Comparison of ENCODE assay signal across 10 cellular contexts in genomic region chr6:42047220-42047590, GRCh38. TPM values are rescaled to one million over a fixed set of nuclear protein-coding genes. Genes with fewer than 3 reads are reported as not detected.
DNase-seq lines count a peak whose midpoint lies in the region; ATAC-seq, FAIRE-seq and TF ChIP-seq lines count a peak whose summit lies in the region.
"Had no signal": no experiment of that assay in that cellular context is flagged by ENCODE, and none has a peak within 500 bp of the region (broad histone marks: within the 10 kb centered on the region; RNA-seq: fewer than 3 reads in every experiment).

No MANE protein-coding gene starts in this region.

- no peak overlapping the region for H3K4me3 ChIP-seq in IMR-90 (ENCODE audit: insufficient read depth, low read depth, low read length)
- H3K4me3 ChIP-seq in keratinocyte (ENCODE audit: control insufficient read depth in 2 of 3, extremely low read depth in 1 of 3, insufficient read depth in 2 of 3, low read depth in 1 of 3, low read length in 3 of 3), result peak overlapping the region in 2 of 3 experiments; percentile 67 to 76

- no peaks in the 10 kb centered on the region for H3K27me3 Mint-ChIP-seq in activated T-helper 2 cell treated with anti-CD3 and anti-CD28 coated beads, Interferon-gamma antibody, Interleukin-2, Interleukin-4, amounts not matched to agents 10 μg/mL and 5 μg/mL and 100 μg/mL, durations not matched to agents 14 hours and 24 hours and 36 hours (ENCODE audit: low read depth)

- FAIRE-seq in keratinocyte (lab: Jason Lieb, UNC), result no peak

- TF ChIP-seq POLR2A in IMR-90 (IDR thresholded peaks at IDR 0.05; ENCODE audit: low read depth, low read length), result no peak

- H3K79me1 ChIP-seq in IMR-90 (ENCODE audit: low read depth in 1 of 2, low read length in 2 of 2), result peaks cover 4 to 12% of the 10 kb centered on the region in 2 experiments

- POLR2A ChIA-PET in IMR-90 (lab: Charles Lee; ENCODE audit: unreplicated experiment), result no interaction called here

- no peak overlapping the region for H2BK5ac ChIP-seq in IMR-90 (ENCODE audit: low read depth, low read length, poor library complexity, severe bottlenecking)

- H2AK9ac ChIP-seq in IMR-90 (replicated peaks; ENCODE audit: low read depth, low read length, poor library complexity), result no peak overlapping the region

- peaks cover 67% of the 10 kb centered on the region for H3K4me1 Mint-ChIP-seq in activated T-helper 2 cell treated with anti-CD3 and anti-CD28 coated beads, Interferon-gamma antibody, Interleukin-2, Interleukin-4, amounts not matched to agents 10 μg/mL and 5 μg/mL and 100 μg/mL, durations not matched to agents 14 hours and 24 hours and 36 hours (ENCODE audit: low read depth)
- H3K4me1 Mint-ChIP-seq in stimulated activated effector memory CD8-positive, alpha-beta T cell treated with anti-CD3 and anti-CD28 coated beads, Interleukin-12 subunit alpha, Interleukin-12 subunit beta, amount 100 ng/mL, for 72 hours, result peaks cover 85% of the 10 kb centered on the region

- TF ChIP-seq RAD21 in IMR-90 (IDR thresholded peaks at IDR 0.05; ENCODE audit: low read length), result no peak

- CTCF ChIA-PET in IMR-90 (lab: Yijun Ruan, JAX), result interaction anchor here (1.7 kb wide), 1 partner anchor 261 kb away, joined by 5 read pairs; no protein-coding TSS in a partner anchor

- no CpG with 5 or more reads among the region's 4 CpGs for WGBS in IMR-90 (ENCODE audit: extremely low coverage in 2 of 2, insufficient read length in 1 of 2), 2 experiments

- H3K4me3 Mint-ChIP-seq in activated T-helper 2 cell treated with anti-CD3 and anti-CD28 coated beads, Interferon-gamma antibody, Interleukin-2, Interleukin-4, amounts not matched to agents 10 μg/mL and 5 μg/mL and 100 μg/mL, durations not matched to agents 14 hours and 24 hours and 36 hours (ENCODE audit: low read depth), result peak overlapping the region; percentile 40
- H3K4me3 Mint-ChIP-seq in stimulated activated effector memory CD8-positive, alpha-beta T cell treated with anti-CD3 and anti-CD28 coated beads, Interleukin-12 subunit alpha, Interleukin-12 subunit beta, amount 100 ng/mL, for 72 hours, result peak overlapping the region; percentile 91

- peaks cover 15% of the 10 kb centered on the region for H3K36me3 Mint-ChIP-seq in activated T-helper 2 cell treated with anti-CD3 and anti-CD28 coated beads, Interferon-gamma antibody, Interleukin-2, Interleukin-4, amounts not matched to agents 10 μg/mL and 5 μg/mL and 100 μg/mL, durations not matched to agents 14 hours and 24 hours and 36 hours (ENCODE audit: low read depth)
- H3K36me3 Mint-ChIP-seq in stimulated activated effector memory CD8-positive, alpha-beta T cell treated with anti-CD3 and anti-CD28 coated beads, Interleukin-12 subunit alpha, Interleukin-12 subunit beta, amount 100 ng/mL, for 72 hours, result peaks cover 34% of the 10 kb centered on the region

- H4K8ac ChIP-seq in IMR-90 (ENCODE audit: low read depth in 2 of 2, low read length in 2 of 2), result no peak overlapping the region

- H2AFZ ChIP-seq in IMR-90 (replicated peaks; ENCODE audit: low read length, poor library complexity) (no peak overlapping the region), keratinocyte (ENCODE audit: control insufficient read depth, low read length) (no peak overlapping the region)

- H2BK15ac ChIP-seq in IMR-90 (ENCODE audit: low read depth, low read length), result no peak overlapping the region; the same call in 2 of the 3 replicates

- DNase-seq in IMR-90 (no peak), keratinocyte (ENCODE audit: low read depth, low spot score) (no peak), hypothalamus (lab: John Stamatoyannopoulos, UW) (no peak), SK-N-DZ (ENCODE audit: low spot score) (no peak)
- DNase-seq in activated T-helper 2 cell treated with anti-CD3 and anti-CD28 coated beads, Interferon-gamma antibody, Interleukin-2, Interleukin-4, amounts not matched to agents 10 μg/mL and 5 μg/mL and 100 μg/mL, durations not matched to agents 14 hours and 24 hours and 36 hours (ENCODE audit: low spot score), result no peak
- DNase-seq in stimulated activated effector memory CD8-positive, alpha-beta T cell treated with anti-CD3 and anti-CD28 coated beads, Interleukin-12 subunit alpha, Interleukin-12 subunit beta, amount 100 ng/mL, for 72 hours (ENCODE audit: low spot score in 2 of 2), result no peak
- DNase-seq in stimulated activated CD4-positive, alpha-beta T cell treated with anti-CD3 and anti-CD28 coated beads, Interleukin-4, amount 100 ng/mL, for 24 hours, result no peak
- DNase-seq: stimulated activated CD4-positive, alpha-beta T cell treated with anti-CD3 and anti-CD28 coated beads, Interleukin-2, amount 100 ng/mL, for 24 hours had no signal

- no peak overlapping the region for H3K18ac ChIP-seq in IMR-90 (ENCODE audit: low read depth, low read length)

- intact Hi-C loops in IMR-90 (cut with micrococcal nuclease), result loop anchor here (10.0 kb wide), 1 partner anchor 682 kb away; no protein-coding TSS in a partner anchor
- intact Hi-C loops in activated T-helper 2 cell treated with anti-CD3 and anti-CD28 coated beads, Interferon-gamma antibody, Interleukin-2, Interleukin-4, amounts not matched to agents 10 μg/mL and 5 μg/mL and 100 μg/mL, durations not matched to agents 14 hours and 24 hours and 36 hours (cut with micrococcal nuclease), result no loop called here

- peak overlapping the region; percentile 2 for H3K27ac Mint-ChIP-seq in activated T-helper 2 cell treated with anti-CD3 and anti-CD28 coated beads, Interferon-gamma antibody, Interleukin-2, Interleukin-4, amounts not matched to agents 10 μg/mL and 5 μg/mL and 100 μg/mL, durations not matched to agents 14 hours and 24 hours and 36 hours
- peak overlapping the region; percentile 96 for H3K27ac Mint-ChIP-seq in stimulated activated effector memory CD8-positive, alpha-beta T cell treated with anti-CD3 and anti-CD28 coated beads, Interleukin-12 subunit alpha, Interleukin-12 subunit beta, amount 100 ng/mL, for 72 hours

- H3K14ac ChIP-seq in IMR-90 (replicated peaks; ENCODE audit: low read depth, low read length), result no peak overlapping the region

- H3K4me2 ChIP-seq in IMR-90 (ENCODE audit: low read depth, low read length), result no peak overlapping the region
- H3K4me2 ChIP-seq in keratinocyte (ENCODE audit: control insufficient read depth, extremely low read depth, insufficient read depth, low read depth, low read length), result peak overlapping the region; percentile 64
- H3K4me2 ChIP-seq: KMS-11 had no signal

- H3K36me3 ChIP-seq in IMR-90 (ENCODE audit: control insufficient read depth, insufficient read depth, low read length) (no peaks in the 10 kb centered on the region), keratinocyte (ENCODE audit: control insufficient read depth in 2 of 2, extremely low read depth in 1 of 2, insufficient read depth in 2 of 2, low read length in 2 of 2) (peaks cover 0 to 2% of the 10 kb centered on the region in 2 experiments)

- no peak overlapping the region for H3K56ac ChIP-seq in IMR-90 (ENCODE audit: extremely low read depth, insufficient read depth, low read length)

- H3K9ac ChIP-seq in IMR-90 (ENCODE audit: low read depth, low read length), result no peak overlapping the region
- no peak overlapping the region for H3K9ac ChIP-seq in keratinocyte (ENCODE audit: control insufficient read depth, extremely low read depth, insufficient read depth, low read length)
- H3K9ac ChIP-seq: KMS-11 had no signal

- no peaks in the 10 kb centered on the region for H3K9me3 ChIP-seq in IMR-90 (ENCODE audit: control insufficient read depth, insufficient read depth, low read length)
- no peaks in the 10 kb centered on the region for H3K9me3 ChIP-seq in keratinocyte (ENCODE audit: control insufficient read depth, low read depth, low read length)

- no peak overlapping the region for H4K91ac ChIP-seq in IMR-90 (ENCODE audit: insufficient read depth, low read depth, low read length)

- no peak overlapping the region for H4K5ac ChIP-seq in IMR-90 (ENCODE audit: low read depth, low read length)

- dilution Hi-C loops in IMR-90 (cut with HindIII; ENCODE audit: low sequenced_read_pairs, unreplicated experiment) (loop anchor here (10.0 kb wide), 1 partner anchor 122 kb away; the partner anchor contains the start of genes BYSL and MED20), keratinocyte (cut with MboI; ENCODE audit: extremely low pct_ligation_motif_present, low sequenced_read_pairs) (no loop called here)

- BruUV-seq in IMR-90 (replicated peaks; lab: Mats Ljungman, UMichigan), result no TSS peak

- in situ Hi-C loops in IMR-90 (cut with MboI; ENCODE audit: low sequenced_read_pairs), result loop anchor here (5.0 kb wide), 1 partner anchor 265 kb away; the partner anchor contains the start of gene PRICKLE4

- H4K20me1 ChIP-seq in IMR-90 (ENCODE audit: insufficient read depth, low read length), result no peaks in the 10 kb centered on the region
- H4K20me1 ChIP-seq in keratinocyte (ENCODE audit: control insufficient read depth, extremely low read depth, insufficient read depth, low read length), result no peaks in the 10 kb centered on the region

- no peak overlapping the region for H3K27ac ChIP-seq in IMR-90 (ENCODE audit: insufficient read depth, low read length)
- peak overlapping the region; percentile 82 for H3K27ac ChIP-seq in keratinocyte (ENCODE audit: control insufficient read depth, insufficient read depth, low read length)
- H3K27ac ChIP-seq: KMS-11 had no signal

- TF ChIP-seq CTCF in IMR-90 (conservative IDR thresholded peaks at IDR 0.05; ENCODE audit: low read depth, low read length) (no peak), keratinocyte (optimal IDR thresholded peaks at IDR 0.05 in 1 of 3, IDR thresholded peaks at IDR 0.05 in 1 of 3, conservative IDR thresholded peaks at IDR 0.05 in 1 of 3; ENCODE audit: extremely low read depth in 1 of 3, insufficient read depth in 2 of 3, low read length in 3 of 3) (no peak)

- H3K4me1 ChIP-seq in IMR-90 (ENCODE audit: control insufficient read depth, insufficient read depth, low read length), result peaks cover 21% of the 10 kb centered on the region
- H3K4me1 ChIP-seq in keratinocyte (ENCODE audit: control insufficient read depth, extremely low read depth, insufficient read depth, low read length), result peaks cover 46% of the 10 kb centered on the region

- H3K27me3 ChIP-seq in IMR-90 (ENCODE audit: control insufficient read depth, insufficient read depth, low read length) (no peaks in the 10 kb centered on the region; the same call in 1 of the 2 replicates), keratinocyte (ENCODE audit: control insufficient read depth, extremely low read depth, insufficient read depth, low read length) (no peaks in the 10 kb centered on the region)

- H2AK5ac ChIP-seq in IMR-90 (ENCODE audit: low read depth, low read length), result no peak overlapping the region

- H3K9me3 Mint-ChIP-seq in activated T-helper 2 cell treated with anti-CD3 and anti-CD28 coated beads, Interferon-gamma antibody, Interleukin-2, Interleukin-4, amounts not matched to agents 10 μg/mL and 5 μg/mL and 100 μg/mL, durations not matched to agents 14 hours and 24 hours and 36 hours, result no peaks in the 10 kb centered on the region
- no peaks in the 10 kb centered on the region for H3K9me3 Mint-ChIP-seq in stimulated activated effector memory CD8-positive, alpha-beta T cell treated with anti-CD3 and anti-CD28 coated beads, Interleukin-12 subunit alpha, Interleukin-12 subunit beta, amount 100 ng/mL, for 72 hours

- H3K79me2 ChIP-seq in keratinocyte (ENCODE audit: control insufficient read depth, insufficient read depth, low read length), result peaks cover 14% of the 10 kb centered on the region

- H3K23ac ChIP-seq in IMR-90 (ENCODE audit: low read depth, low read length), result no peak overlapping the region

- H3K9me1 ChIP-seq in IMR-90 (ENCODE audit: insufficient read depth, low read length) (peaks cover 4% of the 10 kb centered on the region; the same call in 1 of the 2 replicates), keratinocyte (ENCODE audit: control insufficient read depth, extremely low read depth, insufficient read depth, low read length) (no peaks in the 10 kb centered on the region)

- no peak overlapping the region for H2BK120ac ChIP-seq in IMR-90 (ENCODE audit: low read depth, low read length)

- H3K4ac ChIP-seq in IMR-90 (ENCODE audit: low read depth, low read length), result no peak overlapping the region

- H2BK20ac ChIP-seq in IMR-90 (ENCODE audit: low read depth, low read length), result no peak overlapping the region

- ATAC-seq in IMR-90 (ENCODE audit: low read depth) (no peak), GM18861 (IDR thresholded peaks at IDR 0.05; ENCODE audit: unreplicated experiment) (no peak)
- ATAC-seq in stimulated activated effector memory CD8-positive, alpha-beta T cell treated with anti-CD3 and anti-CD28 coated beads, Interleukin-12 subunit alpha, Interleukin-12 subunit beta, amount 100 ng/mL, for 72 hours, result no peak

RNA-seq across cellular contexts. Expression of gene TAF8, which starts 3.1 kb away (rescaled TPM):
- 19.7 and 22.8 TPM in 2 replicates for total RNA-seq in IMR-90 (2012; rRNA removed)
- polyA plus RNA-seq in IMR-90 (2012; rRNA removed) (14.3 and 21.0 TPM in 2 replicates), keratinocyte (13.2 to 19.8 TPM (median 15.9 TPM) in 3 replicates)
- polyA plus RNA-seq in IMR-90 (2012; cell fraction: cytosol; rRNA removed), result 10.0 and 13.9 TPM in 2 replicates
- polyA plus RNA-seq in IMR-90 (2012; cell fraction: nucleus; rRNA removed; ENCODE audit: low replicate concordance), result 15.2 and 21.3 TPM in 2 replicates
- 38.8 and 41.9 TPM in 2 replicates for total RNA-seq in activated T-helper 2 cell treated with anti-CD3 and anti-CD28 coated beads, Interferon-gamma antibody, Interleukin-2, Interleukin-4, amounts not matched to agents 10 μg/mL and 5 μg/mL and 100 μg/mL, durations not matched to agents 14 hours and 24 hours and 36 hours
- polyA plus RNA-seq in keratinocyte (2011; ENCODE audit: low read depth), result 2.2 TPM
- polyA plus RNA-seq in keratinocyte (2011; cell fraction: cytosol; rRNA removed), result 12.1 TPM in 2 replicates
- polyA plus RNA-seq in keratinocyte (2011; cell fraction: nucleus; rRNA removed), result 17.3 and 17.6 TPM in 2 replicates
- 7.6 and 10.4 TPM in 2 replicates for polyA plus RNA-seq in keratinocyte (2012; ENCODE audit: low replicate concordance)
- polyA minus RNA-seq in keratinocyte, result 24.8 to 35.4 TPM (median 24.9 TPM) in 3 replicates
- 9.4 TPM for polyA minus RNA-seq in keratinocyte (2011; cell fraction: cytosol; rRNA and poly(A)+ RNA removed)
- 9.6 and 17.1 TPM in 2 replicates for polyA minus RNA-seq in keratinocyte (2011; cell fraction: nucleus; rRNA and poly(A)+ RNA removed)
- polyA plus RNA-seq in SK-N-DZ (2014; cell fraction: cytosol; rRNA removed), result 25.6 and 30.2 TPM in 2 replicates
- polyA plus RNA-seq in SK-N-DZ (2014; cell fraction: nucleus; rRNA removed), result 13.6 and 21.1 TPM in 2 replicates
